In the genomic region with DNA sequence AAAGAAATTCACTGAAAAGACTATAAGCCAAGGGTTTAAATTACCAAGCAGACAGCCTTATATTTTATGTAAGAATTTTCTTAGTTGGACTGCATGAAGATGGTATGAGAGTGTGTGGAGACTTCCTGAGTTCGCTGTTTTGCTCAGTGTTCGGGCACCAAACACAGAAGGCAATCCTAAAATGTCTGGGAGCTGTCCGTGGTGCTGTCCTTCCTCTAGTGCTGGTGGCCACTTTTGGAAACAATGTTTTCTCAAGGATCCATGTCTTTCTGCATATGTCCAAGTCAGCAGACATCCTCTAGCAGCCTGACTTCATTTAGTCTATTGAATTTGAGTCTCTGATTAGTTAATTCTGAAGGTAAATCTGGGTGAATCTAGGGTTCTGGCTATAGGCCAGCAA, we compare ENCODE assay signal across 12 cellular contexts.
DNase-seq lines count a peak whose midpoint lies in the region; ATAC-seq and TF ChIP-seq lines count a peak whose summit lies in the region.
"Had no signal": no experiment of that assay in that cellular context is flagged by ENCODE, and none has a peak within 500 bp of the region (broad histone marks: within the 10 kb centered on the region; RNA-seq: fewer than 3 reads in every experiment).

No MANE protein-coding gene starts in this region.

- ATAC-seq in HG02798 (IDR thresholded peaks at IDR 0.05; ENCODE audit: poor library complexity, unreplicated experiment): no peak
- ATAC-seq in GM21381 (IDR thresholded peaks at IDR 0.05; ENCODE audit: unreplicated experiment): no peak
- ATAC-seq: natural killer cell treated with Interleukin-12 subunit alpha and Interleukin-12 subunit beta and Interleukin-15 and Interleukin-18, amount 100 ng/mL, for 72 hours had no signal

- H3K27me3 Mint-ChIP-seq in MCF 10A (ENCODE audit: insufficient read depth, unreplicated experiment): peaks cover 43% of the 10 kb centered on the region

- no peaks in the 10 kb centered on the region for H3K4me1 ChIP-seq in breast epithelium
- H3K4me1 ChIP-seq in SJCRH30: no peaks in the 10 kb centered on the region
- H3K4me1 ChIP-seq: BLaER1 treated with 17β-estradiol and CSF1 and Interleukin-3, amounts not matched to agents 10 nM and 100 nM; SJSA1 had no signal

- no TSS peak for BruUV-seq in MCF 10A (replicated peaks; lab: Mats Ljungman, UMichigan)

- POLR2A ChIA-PET in MCF 10A (lab: Yijun Ruan, JAX): no interaction called here

- no peak for TF ChIP-seq POLR2A in breast epithelium (IDR thresholded peaks at IDR 0.05)

- no peak for TF ChIP-seq CTCF in MCF 10A (IDR thresholded peaks at IDR 0.05; ENCODE audit: unreplicated experiment)
- TF ChIP-seq CTCF in breast epithelium (IDR thresholded peaks at IDR 0.05): no peak

- H3K27me3 ChIP-seq in breast epithelium: peaks cover 0 to 3% of the 10 kb centered on the region in 2 donors
- no peaks in the 10 kb centered on the region for H3K27me3 ChIP-seq in SJCRH30
- H3K27me3 ChIP-seq: BLaER1 treated with 17β-estradiol and CSF1 and Interleukin-3, amounts not matched to agents 10 nM and 100 nM; SJSA1 had no signal

- H3K4me1 Mint-ChIP-seq in MCF 10A (ENCODE audit: insufficient read depth, unreplicated experiment): no peaks in the 10 kb centered on the region

- CTCF ChIA-PET in MCF 10A (lab: Yijun Ruan, JAX): interaction anchor here (0.6 to 1.0 kb wide), 3 partner anchors 8 to 83 kb away, joined by 3 to 5 read pairs (median 3); no protein-coding TSS in a partner anchor

- no peak overlapping the region for H3K27ac ChIP-seq in breast epithelium
- no peak overlapping the region for H3K27ac ChIP-seq in SJCRH30
- H3K27ac ChIP-seq: BLaER1 treated with 17β-estradiol and CSF1 and Interleukin-3, amounts not matched to agents 10 nM and 100 nM; SJSA1 had no signal

- H3K36me3 ChIP-seq in breast epithelium (no peaks in the 10 kb centered on the region), SJCRH30 (no peaks in the 10 kb centered on the region)
- H3K36me3 ChIP-seq: BLaER1 treated with 17β-estradiol and CSF1 and Interleukin-3, amounts not matched to agents 10 nM and 100 nM; SJSA1 had no signal

- H3K4me3 Mint-ChIP-seq in MCF 10A (ENCODE audit: unreplicated experiment): no peak overlapping the region
- H3K4me3 Mint-ChIP-seq: natural killer cell treated with Interleukin-12 subunit alpha and Interleukin-12 subunit beta and Interleukin-15 and Interleukin-18, amount 100 ng/mL, for 72 hours had no signal

- H3K4me3 ChIP-seq in breast epithelium: no peak overlapping the region
- no peak overlapping the region for H3K4me3 ChIP-seq in SJCRH30
- H3K4me3 ChIP-seq: BLaER1 treated with 17β-estradiol and CSF1 and Interleukin-3, amounts not matched to agents 10 nM and 100 nM; SJSA1 had no signal

- DNase-seq in MCF 10A (ENCODE audit: unreplicated experiment): peak; percentile 62
- no peak for DNase-seq in breast epithelium (ENCODE audit: low spot score in 2 of 2)
- peak; percentile 39 to 72 for DNase-seq in SJCRH30
- DNase-seq in fibroblast of peridontal ligament (ENCODE audit: extremely low read depth): peak; percentile 16
- DNase-seq in stimulated activated CD4-positive, alpha-beta T cell treated with anti-CD3 and anti-CD28 coated beads, Interleukin-4, amount 100 ng/mL, for 48 hours (ENCODE audit: low read depth in 2 of 2): peak; percentile 15 to 22
- no peak for DNase-seq in effector CD8-positive, alpha-beta T cell (lab: John Stamatoyannopoulos, UW)
- DNase-seq: NCI-H1694 treated with DMSO at 0.1 percent for 48 hours had no signal

- H3K27ac Mint-ChIP-seq in MCF 10A (ENCODE audit: low read depth, unreplicated experiment): no peak overlapping the region
- H3K27ac Mint-ChIP-seq: natural killer cell treated with Interleukin-12 subunit alpha and Interleukin-12 subunit beta and Interleukin-15 and Interleukin-18, amount 100 ng/mL, for 72 hours had no signal

- H3K9me3 ChIP-seq in breast epithelium (no peaks in the 10 kb centered on the region), SJCRH30 (replicated peaks) (no peaks in the 10 kb centered on the region)
- H3K9me3 ChIP-seq: BLaER1 treated with 17β-estradiol and CSF1 and Interleukin-3, amounts not matched to agents 10 nM and 100 nM; SJSA1 had no signal

- intact Hi-C loops in MCF 10A (cut with micrococcal nuclease): no loop called here
- intact Hi-C loops in breast epithelium (cut with DNase I; ENCODE audit: low total_unique reads): no loop called here

- no peaks in the 10 kb centered on the region for H3K36me3 Mint-ChIP-seq in MCF 10A (ENCODE audit: insufficient read depth, unreplicated experiment)
- H3K36me3 Mint-ChIP-seq: natural killer cell treated with Interleukin-12 subunit alpha and Interleukin-12 subunit beta and Interleukin-15 and Interleukin-18, amount 100 ng/mL, for 72 hours had no signal

- no peaks in the 10 kb centered on the region for H3K9me3 Mint-ChIP-seq in MCF 10A (ENCODE audit: unreplicated experiment)

Comparison
In these comparisons a context has a peak if more than half of its experiments do, and no peak if none do; other contexts are left out.
1. DNase-seq: peak in MCF 10A (single experiment), SJCRH30 (2 of 2), fibroblast of peridontal ligament (single experiment) and stimulated activated CD4-positive, alpha-beta T cell treated with anti-CD3 and anti-CD28 coated beads, Interleukin-4, amount 100 ng/mL, for 48 hours (2 of 2); none in breast epithelium (0 of 2) and effector CD8-positive, alpha-beta T cell (single experiment).